In genomic region chr17:44995602-44996001, GRCh38 we compare ENCODE assay signal across 26 cellular contexts. TPM values are rescaled to one million over a fixed set of nuclear protein-coding genes. Genes with fewer than 3 reads are reported as not detected.
"Had no signal": no experiment of that assay in that cellular context is flagged by ENCODE, and none has a peak within 500 bp of the region (broad histone marks: within the 10 kb centered on the region; RNA-seq: fewer than 3 reads in every experiment).

No MANE protein-coding gene starts in this region.

- H2AFZ ChIP-seq: neural progenitor cell had no signal

- H3K4me1 Mint-ChIP-seq: central memory CD8-positive, alpha-beta T cell; T-cell had no signal

- DNase-seq: activated gamma-delta T cell treated with Interleukin-2 at 50 U/mL for 16 hours; activated T-cell treated with anti-CD3 and anti-CD28 coated beads, Interleukin-2, amount 50 U/mL, for 1 hour; adrenal gland; colonic mucosa; dorsolateral prefrontal cortex; effector memory CD8-positive, alpha-beta T cell; gastrocnemius medialis; islet precursor cell; left colon; lower lobe of right lung; naive thymus-derived CD4-positive, alpha-beta T cell; retina; spleen; stimulated activated CD4-positive, alpha-beta T cell treated with anti-CD3 and anti-CD28 coated beads, Interleukin-4, amount 100 ng/mL, for 1 hour; stimulated activated naive CD4-positive, alpha-beta T cell treated with Interleukin-2 at 50 U/mL for 16 hours; T-cell; upper lobe of left lung had no signal

- H3K4me3 ChIP-seq: adrenal gland, colonic mucosa, dorsolateral prefrontal cortex, gastrocnemius medialis, lower lobe of right lung, neural progenitor cell, spleen, thoracic aorta, upper lobe of left lung had no signal

- H3K9me3 Mint-ChIP-seq: activated naive CD4-positive, alpha-beta T cell treated with anti-CD3 and anti-CD28 coated beads, Interleukin-2, amount 50 U/mL, for 72 hours; effector memory CD8-positive, alpha-beta T cell had no signal

- H3K4me1 ChIP-seq: adrenal gland, colonic mucosa, gastrocnemius medialis, lower lobe of right lung, spleen, upper lobe of left lung had no signal

- H3K27ac ChIP-seq: adrenal gland, colonic mucosa, dorsolateral prefrontal cortex, gastrocnemius medialis, lower lobe of right lung, neural progenitor cell, spleen, thoracic aorta, upper lobe of left lung had no signal

- ATAC-seq: activated naive CD4-positive, alpha-beta T cell treated with anti-CD3 and anti-CD28 coated beads, Interleukin-2, amount 50 U/mL, for 72 hours; effector memory CD8-positive, alpha-beta T cell; esophagus mucosa; gastrocnemius medialis; left colon; lower lobe of right lung; naive thymus-derived CD4-positive, alpha-beta T cell; T-cell; WTC11 had no signal

- H3K27ac Mint-ChIP-seq: activated naive CD4-positive, alpha-beta T cell treated with anti-CD3 and anti-CD28 coated beads, Interleukin-2, amount 50 U/mL, for 72 hours; naive thymus-derived CD4-positive, alpha-beta T cell; neural progenitor cell; progenitor cell of endocrine pancreas; T-cell; WTC11 had no signal

- H3K4me3 Mint-ChIP-seq: central memory CD8-positive, alpha-beta T cell; effector memory CD8-positive, alpha-beta T cell; naive thymus-derived CD4-positive, alpha-beta T cell; T-cell; WTC11 had no signal

- H3K36me3 Mint-ChIP-seq: activated naive CD4-positive, alpha-beta T cell treated with anti-CD3 and anti-CD28 coated beads, Interleukin-2, amount 50 U/mL, for 72 hours; neural progenitor cell; T-cell had no signal

- H3K9me3 ChIP-seq: adrenal gland, colonic mucosa, gastrocnemius medialis, thoracic aorta had no signal

- H3K4me2 ChIP-seq: neural progenitor cell had no signal

- H3K27me3 ChIP-seq: adrenal gland, colonic mucosa, upper lobe of left lung had no signal

- H3K36me3 ChIP-seq: adrenal gland, colonic mucosa, gastrocnemius medialis, lower lobe of right lung, spleen, thoracic aorta, upper lobe of left lung had no signal

RNA-seq across cellular contexts. Expression of gene C1QL1, which starts 27.5 kb away (rescaled TPM):
- total RNA-seq: astrocyte, gastrocnemius medialis, lower lobe of right lung, mesenteric fat pad, T-cell had no signal
- polyA plus RNA-seq: naive thymus-derived CD4-positive, alpha-beta T cell had no signal

RNA-seq across cellular contexts. Expression of gene KIF18B, which starts 48.0 kb away (rescaled TPM):
- total RNA-seq: mesenteric fat pad had no signal
- polyA plus RNA-seq: naive thymus-derived CD4-positive, alpha-beta T cell had no signal
